1 cellular context compared by ENCODE assay signal in genomic region chr2:86195055-86195807, GRCh38.
TF ChIP-seq lines count a peak whose summit lies in the region.

Gene IMMT (minus strand): TSS chr2:86195462. CDS start chr2:86195382, 80 bp downstream.

TF ChIP-seq in GM12878, 131 proteins besides CTCF, POLR2A, EP300 and RAD21 (continued from another document):
- TF ChIP-seq NKRF (conservative IDR thresholded peaks at IDR 0.05) (peak; percentile 92), HCFC1 (IDR thresholded peaks at IDR 0.05; ENCODE audit: low read length) (no peak), MLLT1 (IDR thresholded peaks at IDR 0.05) (peak; percentile 77), PBX3 (IDR thresholded peaks at IDR 0.05; ENCODE audit: insufficient replicate concordance, low read depth, low read length) (no peak), BHLHE40 (IDR thresholded peaks at IDR 0.05; ENCODE audit: borderline replicate concordance in 1 of 2, low read depth in 2 of 2, low read length in 1 of 2) (peak; percentile 19 to 83; a peak in 2 of 4 replicates), IKZF2 (IDR thresholded peaks at IDR 0.05) (0 out of 4 replicates have a peak, but pooled peaks have one; percentile 7 to 38), SMARCA5 (IDR thresholded peaks at IDR 0.05) (peak; percentile 98), ZNF687 (IDR thresholded peaks at IDR 0.05) (peak; percentile 85), BRCA1 (IDR thresholded peaks at IDR 0.05; ENCODE audit: low read depth, low read length) (no peak), TCF7 (IDR thresholded peaks at IDR 0.05; ENCODE audit: borderline replicate concordance) (no peak), ZBTB40 (IDR thresholded peaks at IDR 0.05; ENCODE audit: borderline replicate concordance) (peak; percentile 75; the same call in 1 of the 2 replicates), HDAC2 (IDR thresholded peaks at IDR 0.05) (no peak), CREB1 (IDR thresholded peaks at IDR 0.05; ENCODE audit: low read depth) (peak; percentile 57; the same call in 1 of the 2 replicates), BCL11A (IDR thresholded peaks at IDR 0.05; ENCODE audit: low read depth, low read length) (0 out of 2 replicates have a peak, but pooled peaks have one; percentile 4)
